21 cellular contexts compared by ENCODE assay signal in the genomic region with DNA sequence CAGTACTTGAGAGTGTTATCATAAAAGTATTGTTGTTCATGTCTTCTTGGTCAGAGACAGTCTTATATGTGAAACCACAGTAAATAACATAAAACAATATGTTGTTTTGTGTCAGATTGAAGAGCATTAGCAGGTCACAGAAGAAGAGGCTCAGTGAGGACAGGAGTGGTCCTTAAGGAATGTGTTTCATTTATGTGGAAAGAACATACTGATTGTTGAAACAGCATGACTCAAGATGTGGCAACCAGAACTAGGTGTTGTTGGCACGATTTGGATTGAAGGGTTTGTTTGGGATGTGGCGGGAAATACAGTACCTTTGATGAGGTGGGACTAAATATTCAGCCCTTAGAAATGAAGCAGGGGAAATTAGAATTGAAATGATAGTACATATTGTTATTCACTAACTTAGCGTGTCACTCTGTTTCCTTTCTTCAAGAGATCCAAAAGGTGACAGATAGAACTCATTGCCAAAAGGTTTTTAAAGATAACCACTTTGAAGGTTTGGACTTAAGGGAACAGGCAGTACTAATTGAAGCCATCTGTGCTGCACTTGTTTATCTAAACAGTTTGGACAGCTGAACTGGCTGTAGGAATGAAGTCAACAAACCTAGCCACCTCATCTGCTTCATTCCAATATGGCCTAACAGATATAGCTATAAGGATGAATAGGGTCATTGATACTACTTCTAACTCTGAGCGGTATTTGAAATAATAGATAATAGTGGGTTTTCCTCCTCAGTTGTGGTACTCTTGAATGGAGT. TPM values are rescaled to one million over a fixed set of nuclear protein-coding genes. Genes with fewer than 3 reads are reported as not detected.
DNase-seq lines count a peak whose midpoint lies in the region; ATAC-seq, FAIRE-seq and TF ChIP-seq lines count a peak whose summit lies in the region.
"Had no signal": no experiment of that assay in that cellular context is flagged by ENCODE, and none has a peak within 500 bp of the region (broad histone marks: within the 10 kb centered on the region; RNA-seq: fewer than 3 reads in every experiment).

No MANE protein-coding gene starts in this region.

- H3K4ac ChIP-seq in H9 (ENCODE audit: low read depth, low read length) = no peak overlapping the region

- no peak overlapping the region for H4K8ac ChIP-seq in H9 (replicated peaks; ENCODE audit: insufficient read length, low read depth, low read length)

- no peaks in the 10 kb centered on the region for H3K4me1 Mint-ChIP-seq in H9

- peak overlapping the region in 1 of 3 experiments; percentile 36; a peak in 2 of 7 replicates for H3K27ac Mint-ChIP-seq in H9
- H3K27ac Mint-ChIP-seq: dendritic cell treated with granulocyte-macrophage colony-stimulating factor and Interleukin-4, amounts not matched to agents 40 ng/mL and 50 ng/mL, for 4 days had no signal

- no peak overlapping the region for H3K27ac ChIP-seq in K562 (ENCODE audit: extremely low read depth, low read depth, low read length)
- no peak overlapping the region for H3K27ac ChIP-seq in H9 (ENCODE audit: insufficient read length, low read depth, low read length)
- H3K27ac ChIP-seq: esophagus squamous epithelium, HL-60, KMS-11, left lung, suprapubic skin had no signal

- H3K9me3 ChIP-seq in K562 (replicated peaks; ENCODE audit: control insufficient read depth, insufficient read depth, low read depth, low read length) (no peaks in the 10 kb centered on the region), H9 (ENCODE audit: control insufficient read depth, low read depth, low read length) (no peaks in the 10 kb centered on the region)
- H3K9me3 ChIP-seq: esophagus squamous epithelium, left lung, suprapubic skin had no signal

- intact Hi-C loops in K562 (cut with micrococcal nuclease) = no loop called here

- no peak overlapping the region for H2AK5ac ChIP-seq in H9 (ENCODE audit: insufficient read length, low read length)

- no peaks in the 10 kb centered on the region; a peak in 1 of 5 replicates for H3K27me3 ChIP-seq in K562 (ENCODE audit: control insufficient read depth in 2 of 2, insufficient read depth in 2 of 2, low read length in 2 of 2)
- no peaks in the 10 kb centered on the region for H3K27me3 ChIP-seq in H9 (ENCODE audit: insufficient read depth, low read length)
- H3K27me3 ChIP-seq: esophagus squamous epithelium, left lung, suprapubic skin had no signal

- H2AFZ ChIP-seq in K562 (ENCODE audit: low read depth, low read length) (no peak overlapping the region), H9 (ENCODE audit: low read length) (no peak overlapping the region)

- no peak overlapping the region for H2BK5ac ChIP-seq in H9 (ENCODE audit: insufficient read length, low read length)

- TF ChIP-seq RAD21 in K562 (CRISPR knock-in tag; conservative IDR thresholded peaks at IDR 0.05 in 1 of 2, IDR thresholded peaks at IDR 0.05 in 1 of 2) = no peak

- H3K56ac ChIP-seq in H9 (ENCODE audit: insufficient read length, low read depth, low read length) = no peak overlapping the region

- H3K9ac ChIP-seq in K562 (ENCODE audit: insufficient read depth in 1 of 2, low read depth in 2 of 2, low read length in 2 of 2) = no peak overlapping the region
- no peak overlapping the region for H3K9ac ChIP-seq in H9 (ENCODE audit: extremely low read depth, insufficient read length, low read length)
- H3K9ac ChIP-seq: KMS-11 had no signal

- no peak overlapping the region for H3K4me3 ChIP-seq in K562
- H3K4me3 ChIP-seq: esophagus squamous epithelium, left lung, suprapubic skin had no signal

- CTCF ChIA-PET in K562 (lab: Yijun Ruan, JAX; ENCODE audit: low intra/inter-chr PET ratio) = no interaction called here

- peaks cover 17 to 57% (median 46%) of the 10 kb centered on the region in 3 experiments; a peak in 6 of 7 replicates for H3K36me3 Mint-ChIP-seq in H9 (ENCODE audit: insufficient read depth in 1 of 3, low read depth in 3 of 3)

- H3T11ph ChIP-seq in H9 (ENCODE audit: low read length) = no peak overlapping the region

- no peak for ATAC-seq in K562
- ATAC-seq: activated CD4-positive, CD25-positive, alpha-beta regulatory T cell treated with anti-CD3 and anti-CD28 coated beads, Interleukin-2, amount 50 U/mL, for 24 hours; left lung had no signal

- H3K23ac ChIP-seq in H9 (ENCODE audit: insufficient read length, low read depth, low read length) = no peak overlapping the region

- H4K5ac ChIP-seq in H9 (ENCODE audit: insufficient read length, low read depth, low read length) = no peak overlapping the region

- no peak overlapping the region for H3K4me3 Mint-ChIP-seq in H9
- H3K4me3 Mint-ChIP-seq: dendritic cell treated with granulocyte-macrophage colony-stimulating factor and Interleukin-4, amounts not matched to agents 40 ng/mL and 50 ng/mL, for 4 days had no signal

- TF ChIP-seq POLR2A in K562 (conservative IDR thresholded peaks at IDR 0.05) = no peak

- no peak overlapping the region for H2BK12ac ChIP-seq in H9 (ENCODE audit: insufficient read length, low read depth, low read length)

- no peaks in the 10 kb centered on the region for H3K9me3 Mint-ChIP-seq in H9
- H3K9me3 Mint-ChIP-seq: dendritic cell treated with granulocyte-macrophage colony-stimulating factor and Interleukin-4, amounts not matched to agents 40 ng/mL and 50 ng/mL, for 4 days had no signal

- H3K4me2 ChIP-seq in K562 (ENCODE audit: insufficient read depth, low read length) (no peak overlapping the region), H9 (ENCODE audit: insufficient read depth, insufficient read length, low read length) (no peak overlapping the region)
- H3K4me2 ChIP-seq: KMS-11 had no signal

- POLR2A ChIA-PET in K562 (lab: Yijun Ruan, JAX) = interaction anchor here (3.5 kb wide), 1 partner anchor 12 kb away, joined by 13 read pairs; no protein-coding TSS in a partner anchor

- no peaks in the 10 kb centered on the region for H3K27me3 Mint-ChIP-seq in H9 (ENCODE audit: low read depth)
- H3K27me3 Mint-ChIP-seq: dendritic cell treated with granulocyte-macrophage colony-stimulating factor and Interleukin-4, amounts not matched to agents 40 ng/mL and 50 ng/mL, for 4 days had no signal

- H3K79me2 ChIP-seq in K562 (ENCODE audit: control insufficient read depth, insufficient read depth, low read length) = no peaks in the 10 kb centered on the region
- H3K79me2 ChIP-seq in H9 (ENCODE audit: insufficient read depth, low read length) = no peaks in the 10 kb centered on the region

- no TSS peak for BruUV-seq in K562 (replicated peaks; lab: Mats Ljungman, UMichigan)

- no peaks in the 10 kb centered on the region for H3K36me3 ChIP-seq in K562 (ENCODE audit: control insufficient read depth, insufficient read depth, low read length)
- H3K36me3 ChIP-seq: left lung, suprapubic skin had no signal

- no peak overlapping the region for H2BK120ac ChIP-seq in H9 (ENCODE audit: low read depth, low read length, poor library complexity, severe bottlenecking)

- H2BK15ac ChIP-seq in H9 (ENCODE audit: low read depth, low read length) = no peak overlapping the region

- no peak overlapping the region for H3K18ac ChIP-seq in H9 (ENCODE audit: insufficient read length, low read depth, low read length)

- no peaks in the 10 kb centered on the region for H3K23me2 ChIP-seq in H9 (ENCODE audit: insufficient read length, low read depth, low read length, poor library complexity, severe bottlenecking)

- no peaks in the 10 kb centered on the region for H3K79me1 ChIP-seq in H9 (ENCODE audit: insufficient read depth, low read depth, low read length, poor library complexity, severe bottlenecking)

- no peak overlapping the region for H4K91ac ChIP-seq in H9 (ENCODE audit: insufficient read length, low read depth, low read length)

- in situ Hi-C loops in K562 (cut with MboI) = no loop called here

- no peak overlapping the region for H2BK20ac ChIP-seq in H9 (ENCODE audit: low read depth, low read length, poor library complexity, severe bottlenecking)

- no peak for TF ChIP-seq EP300 in K562 (IDR thresholded peaks at IDR 0.05; ENCODE audit: low read length)

- TF ChIP-seq CTCF in D721Med (IDR thresholded peaks at IDR 0.05; ENCODE audit: insufficient read depth, missing control alignments) = no peak
- no peak for TF ChIP-seq CTCF in K562 (IDR thresholded peaks at IDR 0.05 in 2 of 3, conservative IDR thresholded peaks at IDR 0.05 in 1 of 3; ENCODE audit: insufficient read depth in 2 of 3, low read depth in 1 of 3, low read length in 3 of 3)
- no peak for TF ChIP-seq CTCF in H9 (conservative IDR thresholded peaks at IDR 0.05)

- FAIRE-seq in D721Med (lab: Jason Lieb, UNC) = peak; percentile 94
- FAIRE-seq in K562 (lab: Jason Lieb, UNC) = no peak

- no peak overlapping the region for H3K14ac ChIP-seq in H9 (ENCODE audit: insufficient read depth, low read length)

- no peaks in the 10 kb centered on the region for H3K9me1 ChIP-seq in K562 (ENCODE audit: control insufficient read depth, insufficient read depth, low read length)

- WGBS in K562 (ENCODE audit: insufficient coverage, low coverage, missing lambda C conversion rate) = 1% methylated on average over 4 of the region's 4 CpGs
- WGBS in H9 (ENCODE audit: extremely low coverage, insufficient read length, low lambda C conversion rate) = no CpG with 5 or more reads among the region's 4 CpGs

- H4K20me1 ChIP-seq in K562 (replicated peaks; ENCODE audit: control insufficient read depth, insufficient read depth, low read length) = no peaks in the 10 kb centered on the region
- no peaks in the 10 kb centered on the region for H4K20me1 ChIP-seq in H9 (ENCODE audit: control insufficient read depth, insufficient read depth, insufficient read length)

- H3K4me1 ChIP-seq in K562 (replicated peaks in 1 of 2; ENCODE audit: control insufficient read depth in 2 of 2, insufficient read depth in 2 of 2, low read length in 2 of 2) (no peaks in the 10 kb centered on the region), H9 (ENCODE audit: insufficient read depth, low read length) (no peaks in the 10 kb centered on the region)
- H3K4me1 ChIP-seq: left lung, suprapubic skin had no signal

- DNase-seq in D721Med (ENCODE audit: insufficient read length, low spot score) = no peak
- peak; percentile 41 for DNase-seq in LHCN-M2 (ENCODE audit: low read depth)
- DNase-seq in K562 (ENCODE audit: extremely low read depth in 1 of 4, low spot score in 3 of 4) = no peak
- DNase-seq in foreskin melanocyte = peak; percentile 83
- no peak for DNase-seq in NCI-H2227 (lab: John Stamatoyannopoulos, UW; ENCODE audit: unreplicated experiment)
- no peak for DNase-seq in mucosa of gallbladder (ENCODE audit: low spot score)
- DNase-seq in GM19238 (ENCODE audit: insufficient read length, low spot score) = no peak
- DNase-seq in H9 = no peak
- DNase-seq: activated effector memory CD4-positive, alpha-beta T cell treated with Interleukin-2 at 50 U/mL for 16 hours; anterior cingulate cortex; esophagus squamous epithelium; left lung; NCI-H1694; NCI-H510A treated with DMSO at 0.1 percent for 48 hours; stimulated activated CD4-positive, alpha-beta T cell treated with anti-CD3 and anti-CD28 coated beads, Interleukin-2, amount 100 ng/mL, for 24 hours; T-helper 1 cell had no signal

RNA-seq across cellular contexts. Expression of gene RALGPS2, which starts 14.4 kb away (rescaled TPM):
- 26.2 and 33.1 TPM in 2 replicates for total RNA-seq in LHCN-M2 (2014; rRNA removed)
- polyA plus RNA-seq in LHCN-M2 (2012) = 3.6 TPM
- total RNA-seq in K562 (2011; cell fraction: chromatin; rRNA removed; ENCODE audit: low replicate concordance) = 4.6 and 12.0 TPM in 2 replicates
- total RNA-seq in K562 (2011; cell fraction: nucleolus; rRNA removed) = 2.1 and 2.5 TPM in 2 replicates
- total RNA-seq in K562 (2011; cell fraction: nucleoplasm; rRNA removed) = 3.5 and 10.5 TPM in 2 replicates
- total RNA-seq in K562 (2014; rRNA removed) = 1.0 and 3.0 TPM in 2 replicates
- 1.8 and 2.9 TPM in 2 replicates for total RNA-seq in K562 (2014; rRNA removed; fragmentation: Illumina TruSeq; extraction: Trizol)
- 1.7 and 2.5 TPM in 2 replicates for total RNA-seq in K562 (2015; rRNA removed; fragmentation: Illumina TruSeq; extraction: Trizol)
- 3.4 and 4.0 TPM in 2 replicates for total RNA-seq in K562 (2021)
- polyA plus RNA-seq in K562 (2011; rRNA removed) = 6.5 and 12.5 TPM in 2 replicates
- 1.2 and 3.6 TPM in 2 replicates for polyA plus RNA-seq in K562 (2011; cell fraction: cytosol; rRNA removed)
- 4.3 and 13.6 TPM in 2 replicates for polyA plus RNA-seq in K562 (2011; cell fraction: nucleus; rRNA removed)
- polyA plus RNA-seq in K562 (2012) = 0.95 and 1.7 TPM in 2 replicates
- polyA plus RNA-seq in K562 (2014; fragmentation: Illumina TruSeq; extraction: Trizol) = 1.3 and 2.2 TPM in 2 replicates
- polyA plus RNA-seq in K562 (2014; fragmentation: Nextera tagmentation; extraction: Ambion mirVana) = under 1 TPM; 0.28 to 0.63 TPM
- polyA plus RNA-seq in K562 (2014; rRNA removed) = 2.6 and 4.2 TPM in 2 replicates
- polyA minus RNA-seq in K562 (2011; rRNA and poly(A)+ RNA removed) = 12.6 and 40.7 TPM in 2 replicates
- 4.7 and 14.4 TPM in 2 replicates for polyA minus RNA-seq in K562 (2011; cell fraction: cytosol; rRNA and poly(A)+ RNA removed)
- 6.7 and 34.4 TPM in 2 replicates for polyA minus RNA-seq in K562 (2011; cell fraction: nucleus; rRNA and poly(A)+ RNA removed)
- total RNA-seq in mucosa of gallbladder = 19.0 TPM
- total RNA-seq in H9 (2021) = 32.6 and 34.1 TPM in 2 replicates

Comparison
In these comparisons a context has a peak if more than half of its experiments do, and no peak if none do; other contexts are left out.
1. DNase-seq: peak in LHCN-M2 (single experiment) and foreskin melanocyte (single experiment); none in D721Med (single experiment), K562 (0 of 4), NCI-H2227 (single experiment), mucosa of gallbladder (single experiment), GM19238 (single experiment) and H9 (single experiment).